ENCODE assay signal across 8 cellular contexts in the genomic region with DNA sequence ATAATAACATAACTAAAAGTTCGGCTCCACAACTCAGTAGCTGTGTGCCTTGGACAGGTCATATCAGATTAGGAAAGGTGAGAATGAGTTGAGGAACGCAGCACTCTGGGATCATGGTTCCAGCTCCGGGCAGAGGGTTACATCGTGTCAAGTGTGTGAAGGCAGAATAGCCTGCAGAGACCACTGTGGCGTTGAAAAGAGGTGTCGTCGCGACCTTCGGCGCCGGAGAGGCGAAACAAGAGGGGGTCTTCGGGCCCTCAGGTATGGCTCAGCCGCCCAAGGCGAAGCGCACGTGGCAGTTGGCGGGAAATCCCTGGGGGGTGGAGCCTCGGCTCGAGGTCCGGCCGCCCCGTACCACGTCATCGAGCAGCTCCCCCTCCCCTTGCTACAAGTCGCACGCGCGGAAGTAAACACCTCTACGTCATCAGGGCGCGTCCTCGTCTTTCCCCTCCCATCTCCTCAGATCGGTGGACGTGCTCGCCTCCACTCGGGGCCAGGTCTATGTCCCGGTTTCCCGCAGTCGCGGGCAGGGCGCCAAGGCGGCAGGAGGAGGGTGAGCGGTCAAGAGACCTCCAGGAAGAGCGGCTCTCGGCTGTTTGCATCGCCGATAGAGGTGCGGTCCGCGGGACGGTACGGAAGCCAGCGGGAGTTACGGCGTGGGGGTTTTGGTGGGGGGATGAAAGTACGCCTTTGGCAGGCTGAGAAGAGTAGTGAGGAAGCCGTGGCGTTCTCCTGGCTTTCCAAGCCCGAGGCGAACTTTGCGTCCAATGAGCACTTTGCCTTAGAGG. TPM values are rescaled to one million over a fixed set of nuclear protein-coding genes. Genes with fewer than 3 reads are reported as not detected.
DNase-seq lines count a peak whose midpoint lies in the region; ATAC-seq, FAIRE-seq and TF ChIP-seq lines count a peak whose summit lies in the region.

A gene with protein sequence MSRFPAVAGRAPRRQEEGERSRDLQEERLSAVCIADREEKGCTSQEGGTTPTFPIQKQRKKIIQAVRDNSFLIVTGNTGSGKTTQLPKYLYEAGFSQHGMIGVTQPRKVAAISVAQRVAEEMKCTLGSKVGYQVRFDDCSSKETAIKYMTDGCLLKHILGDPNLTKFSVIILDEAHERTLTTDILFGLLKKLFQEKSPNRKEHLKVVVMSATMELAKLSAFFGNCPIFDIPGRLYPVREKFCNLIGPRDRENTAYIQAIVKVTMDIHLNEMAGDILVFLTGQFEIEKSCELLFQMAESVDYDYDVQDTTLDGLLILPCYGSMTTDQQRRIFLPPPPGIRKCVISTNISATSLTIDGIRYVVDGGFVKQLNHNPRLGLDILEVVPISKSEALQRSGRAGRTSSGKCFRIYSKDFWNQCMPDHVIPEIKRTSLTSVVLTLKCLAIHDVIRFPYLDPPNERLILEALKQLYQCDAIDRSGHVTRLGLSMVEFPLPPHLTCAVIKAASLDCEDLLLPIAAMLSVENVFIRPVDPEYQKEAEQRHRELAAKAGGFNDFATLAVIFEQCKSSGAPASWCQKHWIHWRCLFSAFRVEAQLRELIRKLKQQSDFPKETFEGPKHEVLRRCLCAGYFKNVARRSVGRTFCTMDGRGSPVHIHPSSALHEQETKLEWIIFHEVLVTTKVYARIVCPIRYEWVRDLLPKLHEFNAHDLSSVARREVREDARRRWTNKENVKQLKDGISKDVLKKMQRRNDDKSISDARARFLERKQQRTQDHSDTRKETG (plus strand): TSS at position 440 of the 788 bp plus-strand sequence. CDS start 62 bp downstream, at position 502.

- H3K79me2 ChIP-seq in astrocyte (ENCODE audit: insufficient read depth, low read length) = peaks cover 19% of the 10 kb centered on the region

- H3K36me3 ChIP-seq in astrocyte (ENCODE audit: insufficient read depth, low read length) (no peaks in the 10 kb centered on the region), rectal smooth muscle tissue (ENCODE audit: control insufficient read depth, insufficient read depth, low read length) (no peaks in the 10 kb centered on the region), vagina (no peaks in the 10 kb centered on the region)

- peak; percentile 94 for DNase-seq in GM13977 (ENCODE audit: low spot score)
- peak; percentile 73 for DNase-seq in NCI-H2029 treated with DMSO at 0.1 percent for 48 hours (lab: John Stamatoyannopoulos, UW)
- DNase-seq in T-helper 22 cell (ENCODE audit: low read depth) = peak; percentile 88
- DNase-seq in astrocyte (ENCODE audit: low read depth) = peak; percentile 93
- peak; percentile 94 for DNase-seq in hepatic stellate cell (ENCODE audit: low spot score)
- DNase-seq in vagina (ENCODE audit: extremely low spot score in 2 of 2) = peak; percentile 94 to 97

- in situ Hi-C loops in GM13977 (cut with MboI; ENCODE audit: low pct_unique_long_range_greater_than_20kb, low sequenced_read_pairs, unreplicated experiment) = no loop called here

- FAIRE-seq in astrocyte (lab: Jason Lieb, UNC) = no peak

- peak within 1 kb of the TSS; percentile 90 for H3K4me2 ChIP-seq in astrocyte (ENCODE audit: low read length)

- H3K27me3 ChIP-seq in astrocyte (ENCODE audit: insufficient read depth, low read length) = no peaks in the 10 kb centered on the region
- H3K27me3 ChIP-seq in rectal smooth muscle tissue (ENCODE audit: control insufficient read depth, insufficient read depth, low read length) = no peaks in the 10 kb centered on the region
- no peaks in the 10 kb centered on the region for H3K27me3 ChIP-seq in vagina

- H3K4me3 ChIP-seq in astrocyte (ENCODE audit: insufficient read depth, low read depth, low read length) (peak within 1 kb of the TSS; percentile 97), rectal smooth muscle tissue (ENCODE audit: low read length) (peak within 1 kb of the TSS; percentile 77), vagina (peak within 1 kb of the TSS; percentile 79 to 89)

- H3K9ac ChIP-seq in astrocyte (ENCODE audit: low read length) (peak within 1 kb of the TSS; percentile 95), rectal smooth muscle tissue (ENCODE audit: low read length) (peak within 1 kb of the TSS; percentile 69)

- TF ChIP-seq CTCF in GM13977 (IDR thresholded peaks at IDR 0.05; ENCODE audit: extremely low read depth, insufficient read depth, missing control alignments) = no peak
- TF ChIP-seq CTCF in astrocyte (IDR thresholded peaks at IDR 0.05; ENCODE audit: insufficient read depth, low read depth, low read length) = no peak
- TF ChIP-seq CTCF in vagina (IDR thresholded peaks at IDR 0.05) = no peak

- H3K4me1 Mint-ChIP-seq in astrocyte (ENCODE audit: low read depth, unreplicated experiment) = no peaks in the 10 kb centered on the region

- H3K27ac Mint-ChIP-seq in astrocyte (ENCODE audit: unreplicated experiment) = peak within 1 kb of the TSS; percentile 95

- H3K4me1 ChIP-seq in astrocyte (ENCODE audit: insufficient read depth, low read length) = peaks cover 8% of the 10 kb centered on the region
- H3K4me1 ChIP-seq in rectal smooth muscle tissue (ENCODE audit: control insufficient read depth, insufficient read depth, low read length) = no peaks in the 10 kb centered on the region
- peaks cover 12% of the 10 kb centered on the region for H3K4me1 ChIP-seq in vagina

- H2AFZ ChIP-seq in astrocyte (ENCODE audit: low read depth, low read length) = peak within 1 kb of the TSS; percentile 99

- H3K27me3 Mint-ChIP-seq in astrocyte (ENCODE audit: low read depth, unreplicated experiment) = peaks cover 2% of the 10 kb centered on the region

- intact Hi-C loops in vagina (cut with DNase I) = no loop called here

- H3K27ac ChIP-seq in astrocyte (ENCODE audit: low read depth, low read length) (peak within 1 kb of the TSS; percentile 84), rectal smooth muscle tissue (ENCODE audit: low read depth, low read length) (peak within 1 kb of the TSS; percentile 73), vagina (peak within 1 kb of the TSS; percentile 81)

- peak; percentile 91 for ATAC-seq in HG02943 (IDR thresholded peaks at IDR 0.05; ENCODE audit: low read depth, unreplicated experiment)

- no peaks in the 10 kb centered on the region for H3K36me3 Mint-ChIP-seq in astrocyte (ENCODE audit: low read depth, unreplicated experiment)

- peaks cover 4% of the 10 kb centered on the region for H3K9me3 ChIP-seq in astrocyte (ENCODE audit: insufficient read depth, low read depth, low read length)
- no peaks in the 10 kb centered on the region for H3K9me3 ChIP-seq in vagina

- no peak for TF ChIP-seq POLR2A in vagina (IDR thresholded peaks at IDR 0.05)

- H3K9me3 Mint-ChIP-seq in astrocyte (ENCODE audit: unreplicated experiment) = no peaks in the 10 kb centered on the region

- no peaks in the 10 kb centered on the region for H4K20me1 ChIP-seq in astrocyte (ENCODE audit: insufficient read depth, low read length)

- peak within 1 kb of the TSS; percentile 100 for H3K4me3 Mint-ChIP-seq in astrocyte (ENCODE audit: unreplicated experiment)

RNA-seq across cellular contexts. Expression of the gene that starts here (rescaled TPM):
- 29.8 and 31.0 TPM in 2 replicates for total RNA-seq in astrocyte
- total RNA-seq in vagina = 31.4 TPM

Comparison
In these comparisons a context has a peak if more than half of its experiments do, and no peak if none do; other contexts are left out.
1. Peak in every context shown above with its lines: DNase-seq, ATAC-seq, H3K4me3 ChIP-seq and H3K27ac ChIP-seq.